14 cellular contexts compared by ENCODE assay signal in the genomic region with DNA sequence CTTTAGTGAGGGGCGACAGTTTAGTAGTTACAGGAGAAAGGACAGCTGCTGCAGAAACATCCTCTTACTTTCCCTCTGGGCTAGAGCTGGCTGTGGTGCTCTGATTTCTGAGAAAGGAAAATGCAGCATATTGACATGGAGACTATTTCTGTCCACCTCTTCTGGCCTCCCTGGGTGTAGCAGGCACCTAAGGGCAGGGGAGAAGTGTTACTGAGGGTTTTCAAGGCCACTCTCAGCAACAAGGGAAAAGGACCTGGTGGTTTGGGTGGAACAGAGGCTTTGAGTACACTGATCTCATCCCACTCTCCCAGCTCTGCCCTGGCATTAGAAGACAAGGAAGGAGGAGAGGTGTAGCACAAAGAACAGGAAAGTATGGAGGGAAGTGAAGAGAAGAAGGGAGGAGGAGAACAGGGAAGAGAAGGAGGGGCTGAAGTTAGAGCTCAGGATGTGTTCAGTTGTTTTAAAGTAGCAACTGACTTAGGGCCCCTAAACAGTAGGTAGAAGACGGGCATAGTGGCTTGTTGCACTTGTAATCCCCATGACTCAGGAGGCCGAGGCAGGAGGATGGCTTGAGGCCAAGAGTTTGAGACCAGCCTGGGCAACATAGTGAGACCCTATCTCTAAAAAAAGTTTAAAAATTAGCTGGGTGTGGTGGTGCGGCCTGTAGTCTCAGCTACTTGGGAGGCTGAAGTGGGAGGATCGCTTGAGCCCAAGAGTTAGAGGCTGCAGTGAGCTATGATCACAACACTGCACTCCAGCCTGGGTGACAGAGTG. TPM values are rescaled to one million over a fixed set of nuclear protein-coding genes. Genes with fewer than 3 reads are reported as not detected.
DNase-seq lines count a peak whose midpoint lies in the region; ATAC-seq and TF ChIP-seq lines count a peak whose summit lies in the region.
"Had no signal": no experiment of that assay in that cellular context is flagged by ENCODE, and none has a peak within 500 bp of the region (broad histone marks: within the 10 kb centered on the region; RNA-seq: fewer than 3 reads in every experiment).

No MANE protein-coding gene starts in this region.

- H3K36me3 Mint-ChIP-seq in chondrocyte (ENCODE audit: low read depth) = peaks cover 5% of the 10 kb centered on the region

- 86 to 88% methylated on average over 5 of the region's 5 CpGs for WGBS in heart right ventricle, 2 donors

- no peak for DNase-seq in heart right ventricle
- no peak for DNase-seq in Right ventricle myocardium inferior (ENCODE audit: missing footprints)
- DNase-seq in chondrocyte (ENCODE audit: low spot score) = no peak
- DNase-seq in vagina (ENCODE audit: extremely low spot score in 2 of 2) = no peak
- DNase-seq in activated gamma-delta T cell (lab: John Stamatoyannopoulos, UW) = no peak
- DNase-seq in kidney glomerular epithelial cell (lab: John Stamatoyannopoulos, UW) = no peak
- DNase-seq: activated CD4-positive, alpha-beta T cell treated with anti-CD3 and anti-CD28 coated beads, Interleukin-2, amount 50 U/mL, for 1 hour; DMS79; pancreas had no signal

- H3K4me3 ChIP-seq in heart right ventricle = no peak overlapping the region
- no peak overlapping the region for H3K4me3 ChIP-seq in muscle layer of duodenum (ENCODE audit: low read depth in 1 of 2, low read length in 2 of 2)
- no peak overlapping the region for H3K4me3 ChIP-seq in vagina
- H3K4me3 ChIP-seq: hepatocyte, pancreas had no signal

- intact Hi-C loops in heart right ventricle (cut with DNase I) = no loop called here
- intact Hi-C loops in Right ventricle myocardium inferior (cut with DNase I) = loop anchor here (2.0 kb wide), 1 partner anchor 18 kb away; no protein-coding TSS in a partner anchor
- intact Hi-C loops in vagina (cut with DNase I) = no loop called here

- TF ChIP-seq CTCF in heart right ventricle (IDR thresholded peaks at IDR 0.05) (no peak), chondrocyte (IDR thresholded peaks at IDR 0.05) (no peak), vagina (IDR thresholded peaks at IDR 0.05) (no peak)

- peak overlapping the region in 8 of 10 donors; percentile 19 to 100 (median 98) for H3K27ac ChIP-seq in heart right ventricle
- peak overlapping the region; percentile 86 for H3K27ac ChIP-seq in muscle layer of duodenum (ENCODE audit: low read length)
- H3K27ac ChIP-seq in vagina = peak overlapping the region; percentile 90
- H3K27ac ChIP-seq: HL-60, pancreas had no signal

- ATAC-seq in heart right ventricle = no peak
- no peak for ATAC-seq in Right ventricle myocardium inferior
- no peak for ATAC-seq in HG02981 (IDR thresholded peaks at IDR 0.05; ENCODE audit: unreplicated experiment)
- ATAC-seq: activated T-helper 17 cell treated with anti-CD3 and anti-CD28 coated beads, Interleukin-2, amount 50 U/mL, for 72 hours; pancreas had no signal

- H3K9me3 ChIP-seq in heart right ventricle = peaks cover 0 to 12% (median 0%) of the 10 kb centered on the region in 11 donors
- no peaks in the 10 kb centered on the region for H3K9me3 ChIP-seq in muscle layer of duodenum (ENCODE audit: control insufficient read depth in 1 of 2, low read length in 2 of 2)
- H3K9me3 ChIP-seq in vagina = no peaks in the 10 kb centered on the region
- H3K9me3 ChIP-seq: pancreas had no signal

- peak overlapping the region; percentile 74 for H3K27ac Mint-ChIP-seq in chondrocyte (ENCODE audit: unreplicated experiment)
- H3K27ac Mint-ChIP-seq: activated T-helper 17 cell treated with anti-CD3 and anti-CD28 coated beads, Interleukin-2, amount 50 U/mL, for 72 hours had no signal

- H3K36me3 ChIP-seq in heart right ventricle = no peaks in the 10 kb centered on the region
- H3K36me3 ChIP-seq in muscle layer of duodenum (ENCODE audit: control insufficient read depth in 1 of 2, insufficient read depth in 2 of 2, low read length in 2 of 2) = no peaks in the 10 kb centered on the region
- H3K36me3 ChIP-seq in vagina = no peaks in the 10 kb centered on the region
- H3K36me3 ChIP-seq: pancreas had no signal

- H3K27me3 ChIP-seq in heart right ventricle (no peaks in the 10 kb centered on the region), muscle layer of duodenum (ENCODE audit: low read depth, low read length) (no peaks in the 10 kb centered on the region), vagina (no peaks in the 10 kb centered on the region)
- H3K27me3 ChIP-seq: hepatocyte, pancreas had no signal

- H3K4me1 ChIP-seq in heart right ventricle (peaks cover 18 to 56% (median 45%) of the 10 kb centered on the region in 9 donors), muscle layer of duodenum (ENCODE audit: control insufficient read depth in 1 of 2, insufficient read depth in 2 of 2, low read length in 2 of 2) (peaks cover 26 to 30% of the 10 kb centered on the region in 2 donors), vagina (peaks cover 50% of the 10 kb centered on the region)

- no peaks in the 10 kb centered on the region for H3K27me3 Mint-ChIP-seq in chondrocyte (ENCODE audit: low read depth)
- H3K27me3 Mint-ChIP-seq: activated T-helper 17 cell treated with anti-CD3 and anti-CD28 coated beads, Interleukin-2, amount 50 U/mL, for 72 hours had no signal

- peaks cover 54% of the 10 kb centered on the region for H3K4me1 Mint-ChIP-seq in chondrocyte (ENCODE audit: low read depth)
- H3K4me1 Mint-ChIP-seq: activated T-helper 17 cell treated with anti-CD3 and anti-CD28 coated beads, Interleukin-2, amount 50 U/mL, for 72 hours had no signal

- peak overlapping the region; percentile 24 for H3K4me3 Mint-ChIP-seq in chondrocyte (ENCODE audit: unreplicated experiment)
- H3K4me3 Mint-ChIP-seq: activated T-helper 17 cell treated with anti-CD3 and anti-CD28 coated beads, Interleukin-2, amount 50 U/mL, for 72 hours had no signal

- peaks cover 5% of the 10 kb centered on the region for H3K9me3 Mint-ChIP-seq in chondrocyte (ENCODE audit: low read depth)

- no peak for TF ChIP-seq POLR2A in vagina (IDR thresholded peaks at IDR 0.05)

RNA-seq across cellular contexts. Expression of gene CTDSP2, which starts 40.2 kb away (rescaled TPM):
- total RNA-seq in heart right ventricle (100 to 1,000 TPM in 2 of 10 donors, 10 to 100 TPM in 8; 76.4 to 138 (median 86.3) TPM), Right ventricle myocardium inferior (105 TPM), chondrocyte (113 to 124 TPM (median 123 TPM) in 3 replicates), vagina (108 TPM)
- 10 to 100 TPM; 31.2 to 31.7 TPM for polyA plus RNA-seq in heart right ventricle

RNA-seq across cellular contexts. Expression of gene ATP23, which starts 54.6 kb away (rescaled TPM):
- 1 to 10 TPM; 2.8 to 8.5 (median 6.4) TPM for total RNA-seq in heart right ventricle
- polyA plus RNA-seq in heart right ventricle = 10 to 100 TPM in 1 of 2 donors, 1 to 10 TPM in 1; 6.8 to 11.3 TPM
- 8.2 TPM for total RNA-seq in Right ventricle myocardium inferior
- 2.3 to 5.3 TPM (median 3.6 TPM) in 3 replicates for total RNA-seq in chondrocyte
- 31.9 TPM for total RNA-seq in vagina
